19 cellular contexts compared by ENCODE assay signal in the genomic region with DNA sequence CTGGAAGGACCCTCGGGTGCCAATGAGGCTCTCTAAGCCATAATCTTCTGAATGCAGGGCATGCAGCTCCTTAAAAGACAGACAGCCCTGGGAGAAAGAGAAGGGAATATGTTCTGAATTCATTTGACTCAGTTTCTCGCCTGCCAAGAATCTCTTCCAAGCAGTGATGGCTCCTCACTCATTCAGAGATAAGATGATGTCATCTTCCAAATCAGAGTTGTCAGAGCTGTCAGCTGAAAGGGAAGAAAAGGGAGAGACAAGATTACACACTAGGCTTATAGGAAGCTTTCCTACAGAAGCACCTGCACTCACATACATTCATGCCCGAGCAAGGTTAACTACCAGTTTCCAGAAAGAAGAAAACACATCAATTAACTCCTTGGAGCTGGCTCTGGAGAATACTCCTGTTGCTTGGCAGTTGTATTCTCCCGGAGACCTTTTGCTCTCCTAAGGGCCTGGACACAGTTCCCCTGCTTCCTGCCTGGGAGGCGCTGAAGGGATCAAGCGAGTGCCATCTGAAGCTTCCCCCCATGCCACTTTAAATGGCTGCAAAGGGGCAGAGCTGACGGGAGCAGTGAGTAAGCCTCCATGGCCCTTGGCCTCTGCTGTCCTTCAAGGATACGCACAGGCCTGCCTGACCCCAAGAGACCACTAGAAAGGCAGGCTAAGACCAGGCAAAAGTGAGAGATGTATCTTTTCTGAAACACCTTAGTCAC. TPM values are rescaled to one million over a fixed set of nuclear protein-coding genes. Genes with fewer than 3 reads are reported as not detected.
DNase-seq lines count a peak whose midpoint lies in the region; ATAC-seq and TF ChIP-seq lines count a peak whose summit lies in the region.
"Had no signal": no experiment of that assay in that cellular context is flagged by ENCODE, and none has a peak within 500 bp of the region (broad histone marks: within the 10 kb centered on the region; RNA-seq: fewer than 3 reads in every experiment).

No MANE protein-coding gene starts in this region.

- no peak for ATAC-seq in GM23338
- no peak for ATAC-seq in activated naive CD8-positive, alpha-beta T cell treated with anti-CD3 and anti-CD28 coated beads, Interleukin-2, amount 50 U/mL, for 24 hours
- ATAC-seq in naive thymus-derived CD8-positive, alpha-beta T cell, result no peak
- ATAC-seq: body of pancreas, left colon, T-cell had no signal

- H3K27me3 Mint-ChIP-seq in activated T-cell treated with anti-CD3 and anti-CD28 coated beads, Interleukin-2, amount 50 U/mL, for 24 hours, result no peaks in the 10 kb centered on the region
- H3K27me3 Mint-ChIP-seq in GM23338 (ENCODE audit: insufficient read depth, low read depth, poor library complexity), result peaks cover 5% of the 10 kb centered on the region
- H3K27me3 Mint-ChIP-seq in activated naive CD8-positive, alpha-beta T cell treated with anti-CD3 and anti-CD28 coated beads, Interleukin-2, amount 50 U/mL, for 24 hours, result no peaks in the 10 kb centered on the region
- no peaks in the 10 kb centered on the region for H3K27me3 Mint-ChIP-seq in naive thymus-derived CD8-positive, alpha-beta T cell
- H3K27me3 Mint-ChIP-seq: T-cell had no signal

- peak overlapping the region; percentile 55; the same call in 1 of the 2 replicates for H3K27ac ChIP-seq in GM23338 (ENCODE audit: low read depth)
- H3K27ac ChIP-seq: body of pancreas, ovary, uterus, VCaP had no signal

- no peak overlapping the region for H2AFZ ChIP-seq in GM23338

- no peaks in the 10 kb centered on the region for H3K27me3 ChIP-seq in GM23338 (ENCODE audit: insufficient read depth)
- H3K27me3 ChIP-seq: body of pancreas, ovary, uterus had no signal

- H3K4me3 Mint-ChIP-seq in activated T-cell treated with anti-CD3 and anti-CD28 coated beads, Interleukin-2, amount 50 U/mL, for 24 hours, result no peak overlapping the region
- no peak overlapping the region for H3K4me3 Mint-ChIP-seq in GM23338
- H3K4me3 Mint-ChIP-seq in activated naive CD8-positive, alpha-beta T cell treated with anti-CD3 and anti-CD28 coated beads, Interleukin-2, amount 50 U/mL, for 24 hours, result no peak overlapping the region
- no peak overlapping the region for H3K4me3 Mint-ChIP-seq in naive thymus-derived CD8-positive, alpha-beta T cell
- H3K4me3 Mint-ChIP-seq: T-cell had no signal

- no peak for TF ChIP-seq CTCF in GM23338 (conservative IDR thresholded peaks at IDR 0.05; ENCODE audit: low read depth in 2 of 2)

- H3K4me2 ChIP-seq in GM23338, result no peak overlapping the region

- H3K36me3 ChIP-seq in GM23338 (ENCODE audit: insufficient read depth), result peaks cover 8% of the 10 kb centered on the region
- H3K36me3 ChIP-seq: ovary, uterus had no signal

- no peaks in the 10 kb centered on the region for H3K9me3 Mint-ChIP-seq in activated T-cell treated with anti-CD3 and anti-CD28 coated beads, Interleukin-2, amount 50 U/mL, for 24 hours
- peaks cover 7% of the 10 kb centered on the region; the same call in 1 of the 3 replicates for H3K9me3 Mint-ChIP-seq in GM23338
- H3K9me3 Mint-ChIP-seq in activated naive CD8-positive, alpha-beta T cell treated with anti-CD3 and anti-CD28 coated beads, Interleukin-2, amount 50 U/mL, for 24 hours, result no peaks in the 10 kb centered on the region
- H3K9me3 Mint-ChIP-seq in naive thymus-derived CD8-positive, alpha-beta T cell, result peaks cover 0 to 5% (median 0%) of the 10 kb centered on the region in 9 donors
- H3K9me3 Mint-ChIP-seq: T-cell had no signal

- POLR2A ChIA-PET in naive thymus-derived CD8-positive, alpha-beta T cell (lab: Charles Lee), result interaction anchor here (0.9 kb wide), 1 partner anchor 8 kb away, joined by 3 read pairs; no protein-coding TSS in a partner anchor

- 0 out of 2 replicates have a peak, but pooled peaks cover 6% of the 10 kb centered on the region for H3K4me1 ChIP-seq in GM23338 (ENCODE audit: insufficient read depth)
- H3K4me1 ChIP-seq: uterus had no signal

- peaks cover 43% of the 10 kb centered on the region for H3K4me1 Mint-ChIP-seq in activated T-cell treated with anti-CD3 and anti-CD28 coated beads, Interleukin-2, amount 50 U/mL, for 24 hours (ENCODE audit: low read depth)
- peaks cover 20% of the 10 kb centered on the region for H3K4me1 Mint-ChIP-seq in GM23338
- peaks cover 27% of the 10 kb centered on the region for H3K4me1 Mint-ChIP-seq in activated naive CD8-positive, alpha-beta T cell treated with anti-CD3 and anti-CD28 coated beads, Interleukin-2, amount 50 U/mL, for 24 hours
- peaks cover 16 to 51% (median 44%) of the 10 kb centered on the region in 4 donors for H3K4me1 Mint-ChIP-seq in naive thymus-derived CD8-positive, alpha-beta T cell

- H3K9me2 ChIP-seq in GM23338 (ENCODE audit: insufficient read depth), result no peaks in the 10 kb centered on the region

- H3F3A ChIP-seq in GM23338 (replicated peaks; ENCODE audit: low read depth), result peaks cover 9% of the 10 kb centered on the region; the same call in 1 of the 2 replicates

- no peak overlapping the region for H3K4me3 ChIP-seq in GM23338
- H3K4me3 ChIP-seq: body of pancreas, ovary, uterus had no signal

- DNase-seq in activated T-cell treated with anti-CD3 and anti-CD28 coated beads, Interleukin-2, amount 50 U/mL, for 24 hours, result no peak
- no peak for DNase-seq in activated T-cell treated with anti-CD3 and anti-CD28 coated beads, Interleukin-2, amount 50 U/mL, for 48 hours
- DNase-seq in GM23338 (ENCODE audit: low spot score) (no peak), retina (no peak), NCI-H1092 treated with DMSO at 0.1 percent for 48 hours (lab: John Stamatoyannopoulos, UW) (no peak), HUDEP-2 (lab: John Stamatoyannopoulos, UW; ENCODE audit: unreplicated experiment in 76 of 76) (no peak)
- DNase-seq in activated naive CD8-positive, alpha-beta T cell treated with anti-CD3 and anti-CD28 coated beads, Interleukin-2, amount 50 U/mL, for 24 hours, result no peak
- no peak for DNase-seq in naive thymus-derived CD8-positive, alpha-beta T cell
- DNase-seq: body of pancreas; DMS79; left colon; NCI-H1436; NCI-H226; ovary; RPMI8226; stimulated activated CD4-positive, alpha-beta T cell treated with anti-CD3 and anti-CD28 coated beads, Interleukin-2, amount 100 ng/mL, for 24 hours; T-cell; uterus had no signal

- peaks cover 96% of the 10 kb centered on the region for H3K36me3 Mint-ChIP-seq in activated T-cell treated with anti-CD3 and anti-CD28 coated beads, Interleukin-2, amount 50 U/mL, for 24 hours (ENCODE audit: low read depth)
- H3K36me3 Mint-ChIP-seq in GM23338 (ENCODE audit: low read depth), result peaks cover 50% of the 10 kb centered on the region
- H3K36me3 Mint-ChIP-seq in activated naive CD8-positive, alpha-beta T cell treated with anti-CD3 and anti-CD28 coated beads, Interleukin-2, amount 50 U/mL, for 24 hours (ENCODE audit: low read depth), result peaks cover 52% of the 10 kb centered on the region
- H3K36me3 Mint-ChIP-seq in naive thymus-derived CD8-positive, alpha-beta T cell, result peaks cover 0 to 80% (median 25%) of the 10 kb centered on the region in 3 donors

- peaks cover 22% of the 10 kb centered on the region for H4K20me1 ChIP-seq in GM23338 (replicated peaks; ENCODE audit: insufficient read depth)

- peak overlapping the region; percentile 83 for H3K27ac Mint-ChIP-seq in activated T-cell treated with anti-CD3 and anti-CD28 coated beads, Interleukin-2, amount 50 U/mL, for 24 hours
- no peak overlapping the region for H3K27ac Mint-ChIP-seq in GM23338
- H3K27ac Mint-ChIP-seq in activated naive CD8-positive, alpha-beta T cell treated with anti-CD3 and anti-CD28 coated beads, Interleukin-2, amount 50 U/mL, for 24 hours, result peak overlapping the region; percentile 20
- peak overlapping the region in 7 of 10 donors; percentile 19 to 83 (median 40) for H3K27ac Mint-ChIP-seq in naive thymus-derived CD8-positive, alpha-beta T cell

- peaks cover 23% of the 10 kb centered on the region for H3K79me2 ChIP-seq in GM23338 (replicated peaks; ENCODE audit: insufficient read depth)

TF ChIP-seq in GM23338, 12 proteins besides CTCF, POLR2A, EP300 and RAD21 (continues in another document):
- TF ChIP-seq EZH2 (IDR thresholded peaks at IDR 0.05; ENCODE audit: low read depth, unreplicated experiment) (no peak), ZNF114 (CRISPR knock-in tag; IDR thresholded peaks at IDR 0.05) (no peak), NANOG (IDR thresholded peaks at IDR 0.05; ENCODE audit: borderline replicate concordance) (no peak), STAT1 (IDR thresholded peaks at IDR 0.05; ENCODE audit: unreplicated experiment) (no peak)
- TF ChIP-seq, protein P1, sequence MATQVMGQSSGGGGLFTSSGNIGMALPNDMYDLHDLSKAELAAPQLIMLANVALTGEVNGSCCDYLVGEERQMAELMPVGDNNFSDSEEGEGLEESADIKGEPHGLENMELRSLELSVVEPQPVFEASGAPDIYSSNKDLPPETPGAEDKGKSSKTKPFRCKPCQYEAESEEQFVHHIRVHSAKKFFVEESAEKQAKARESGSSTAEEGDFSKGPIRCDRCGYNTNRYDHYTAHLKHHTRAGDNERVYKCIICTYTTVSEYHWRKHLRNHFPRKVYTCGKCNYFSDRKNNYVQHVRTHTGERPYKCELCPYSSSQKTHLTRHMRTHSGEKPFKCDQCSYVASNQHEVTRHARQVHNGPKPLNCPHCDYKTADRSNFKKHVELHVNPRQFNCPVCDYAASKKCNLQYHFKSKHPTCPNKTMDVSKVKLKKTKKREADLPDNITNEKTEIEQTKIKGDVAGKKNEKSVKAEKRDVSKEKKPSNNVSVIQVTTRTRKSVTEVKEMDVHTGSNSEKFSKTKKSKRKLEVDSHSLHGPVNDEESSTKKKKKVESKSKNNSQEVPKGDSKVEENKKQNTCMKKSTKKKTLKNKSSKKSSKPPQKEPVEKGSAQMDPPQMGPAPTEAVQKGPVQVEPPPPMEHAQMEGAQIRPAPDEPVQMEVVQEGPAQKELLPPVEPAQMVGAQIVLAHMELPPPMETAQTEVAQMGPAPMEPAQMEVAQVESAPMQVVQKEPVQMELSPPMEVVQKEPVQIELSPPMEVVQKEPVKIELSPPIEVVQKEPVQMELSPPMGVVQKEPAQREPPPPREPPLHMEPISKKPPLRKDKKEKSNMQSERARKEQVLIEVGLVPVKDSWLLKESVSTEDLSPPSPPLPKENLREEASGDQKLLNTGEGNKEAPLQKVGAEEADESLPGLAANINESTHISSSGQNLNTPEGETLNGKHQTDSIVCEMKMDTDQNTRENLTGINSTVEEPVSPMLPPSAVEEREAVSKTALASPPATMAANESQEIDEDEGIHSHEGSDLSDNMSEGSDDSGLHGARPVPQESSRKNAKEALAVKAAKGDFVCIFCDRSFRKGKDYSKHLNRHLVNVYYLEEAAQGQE (IDR thresholded peaks at IDR 0.05; ENCODE audit: unreplicated experiment), result no peak

RNA-seq across cellular contexts. Expression of gene RBM15B, which starts 7.7 kb away (rescaled TPM):
- total RNA-seq in GM23338 (2014; rRNA removed; shearing (Covaris generic)), result 51.7 and 57.9 TPM in 2 replicates
- polyA plus RNA-seq in GM23338 (2016; fragmentation: Nextera tagmentation; extraction: Ambion mirVana), result 15.9 and 16.3 TPM in 2 replicates
- total RNA-seq in naive thymus-derived CD8-positive, alpha-beta T cell, result 10 to 100 TPM; 41.8 to 42.0 TPM
- polyA plus RNA-seq in naive thymus-derived CD8-positive, alpha-beta T cell, result 10 to 100 TPM; 12.9 to 27.3 (median 14.2) TPM

RNA-seq across cellular contexts. Expression of gene MANF, which starts 13.7 kb away (rescaled TPM):
- total RNA-seq in GM23338 (2014; rRNA removed; shearing (Covaris generic)), result 70.4 and 92.7 TPM in 2 replicates
- polyA plus RNA-seq in GM23338 (2016; fragmentation: Nextera tagmentation; extraction: Ambion mirVana), result 41.7 and 48.7 TPM in 2 replicates
- total RNA-seq in naive thymus-derived CD8-positive, alpha-beta T cell, result 10 to 100 TPM; 51.1 to 56.2 TPM
- polyA plus RNA-seq in naive thymus-derived CD8-positive, alpha-beta T cell, result 10 to 100 TPM; 41.6 to 45.3 (median 44.4) TPM
